Comparison of ENCODE assay signal across 8 cellular contexts in genomic region chr12:108855284-108856169, GRCh38. TPM values are rescaled to one million over a fixed set of nuclear protein-coding genes. Genes with fewer than 3 reads are reported as not detected.
DNase-seq lines count a peak whose midpoint lies in the region; TF ChIP-seq lines count a peak whose summit lies in the region.

No MANE protein-coding gene starts in this region.

- peaks cover 0 to 5% of the 10 kb centered on the region in 2 donors for H3K27me3 Mint-ChIP-seq in CD8-positive, alpha-beta memory T cell

- H2AFZ ChIP-seq in OCI-LY7 (ENCODE audit: low read length) (no peak overlapping the region), neuronal stem cell (ENCODE audit: low read length) (no peak overlapping the region)

- H3K9me3 Mint-ChIP-seq in CD8-positive, alpha-beta memory T cell, result no peaks in the 10 kb centered on the region

- H3K79me1 ChIP-seq in neuronal stem cell (ENCODE audit: low read depth, low read length), result peaks cover 7% of the 10 kb centered on the region

- no CpG with 5 or more reads among the region's 12 CpGs for WGBS in neuronal stem cell (ENCODE audit: extremely low coverage in 2 of 2, insufficient read length in 2 of 2, insufficient replicate concordance in 1 of 2), 2 donors

- H3K27ac Mint-ChIP-seq in CD8-positive, alpha-beta memory T cell, result peak overlapping the region; percentile 49 to 99 (median 98)

- no peak for DNase-seq in CD8-positive, alpha-beta memory T cell
- DNase-seq in OCI-LY7 (ENCODE audit: low spot score) (no peak), dermis blood vessel endothelial cell (peak; percentile 19), neuronal stem cell (ENCODE audit: low spot score) (no peak), NCI-H748 treated with DMSO at 0.1 percent for 48 hours (lab: John Stamatoyannopoulos, UW) (no peak), posterior vena cava (ENCODE audit: low spot score) (no peak), NCI-H1694 (lab: John Stamatoyannopoulos, UW) (no peak)
- no peak for DNase-seq in effector CD8-positive, alpha-beta T cell (lab: John Stamatoyannopoulos, UW)

- no peaks in the 10 kb centered on the region for H3K27me3 ChIP-seq in CD8-positive, alpha-beta memory T cell (ENCODE audit: insufficient read depth, low read length, poor library complexity, severe bottlenecking)
- no peaks in the 10 kb centered on the region for H3K27me3 ChIP-seq in neuronal stem cell (ENCODE audit: control insufficient read depth in 3 of 3, insufficient read depth in 3 of 3, low read depth in 1 of 3, low read length in 3 of 3)

- H3K4me3 ChIP-seq in CD8-positive, alpha-beta memory T cell (ENCODE audit: low read length), result peak overlapping the region; percentile 95
- H3K4me3 ChIP-seq in OCI-LY7 (ENCODE audit: low read depth, low read length, poor library complexity, severe bottlenecking), result no peak overlapping the region
- peak overlapping the region in 1 of 2 donors; percentile 84 for H3K4me3 ChIP-seq in neuronal stem cell (ENCODE audit: low read length in 2 of 2)

- BruUV-seq in OCI-LY7 (replicated peaks; lab: Mats Ljungman, UMichigan), result no TSS peak

- no peak overlapping the region for H2BK12ac ChIP-seq in neuronal stem cell (ENCODE audit: low read length)

- H3K4ac ChIP-seq in neuronal stem cell (ENCODE audit: low read length), result no peak overlapping the region

- H3K27ac ChIP-seq in CD8-positive, alpha-beta memory T cell (ENCODE audit: low read depth, low read length), result peak overlapping the region; percentile 69
- no peak overlapping the region for H3K27ac ChIP-seq in OCI-LY7 (ENCODE audit: low read depth, low read length, poor library complexity, severe bottlenecking)
- H3K27ac ChIP-seq in neuronal stem cell (replicated peaks; ENCODE audit: low read length), result peak overlapping the region; percentile 50

- peak overlapping the region; percentile 18 for H2BK15ac ChIP-seq in neuronal stem cell (ENCODE audit: low read length)

- H2BK5ac ChIP-seq in neuronal stem cell (ENCODE audit: low read length), result peak overlapping the region; percentile 47

- H3K9me2 ChIP-seq in OCI-LY7 (ENCODE audit: insufficient read depth, low read length), result no peaks in the 10 kb centered on the region

- H3K4me1 ChIP-seq in CD8-positive, alpha-beta memory T cell (ENCODE audit: insufficient read depth, low read length), result peaks cover 30% of the 10 kb centered on the region
- H3K4me1 ChIP-seq in OCI-LY7 (ENCODE audit: insufficient read depth, low read length, poor library complexity, severe bottlenecking) (peaks cover 40% of the 10 kb centered on the region), neuronal stem cell (ENCODE audit: control insufficient read depth in 2 of 2, insufficient read depth in 1 of 2, low read depth in 1 of 2, low read length in 2 of 2) (peaks cover 18 to 29% of the 10 kb centered on the region in 2 donors)

- H3K9me3 ChIP-seq in CD8-positive, alpha-beta memory T cell (ENCODE audit: low read length), result no peaks in the 10 kb centered on the region
- 0 out of 2 replicates have a peak, but pooled peaks cover 4% of the 10 kb centered on the region for H3K9me3 ChIP-seq in OCI-LY7 (ENCODE audit: low read length)
- H3K9me3 ChIP-seq in neuronal stem cell (replicated peaks in 1 of 2; ENCODE audit: control insufficient read depth in 2 of 2, insufficient read depth in 1 of 2, low read depth in 1 of 2, low read length in 2 of 2), result peaks cover 2 to 10% of the 10 kb centered on the region in 2 donors

- no peaks in the 10 kb centered on the region for H3K79me2 ChIP-seq in OCI-LY7 (ENCODE audit: insufficient read depth, low read depth, low read length)

- no peak overlapping the region for H4K8ac ChIP-seq in neuronal stem cell (ENCODE audit: low read depth, low read length)

- H3K36me3 Mint-ChIP-seq in CD8-positive, alpha-beta memory T cell, result peaks cover 0 to 29% (median 7%) of the 10 kb centered on the region in 3 donors

- H3K4me3 Mint-ChIP-seq in CD8-positive, alpha-beta memory T cell, result peak overlapping the region; percentile 82 to 99 (median 99)

- H2AK5ac ChIP-seq in neuronal stem cell (ENCODE audit: low read depth, low read length), result peak overlapping the region; percentile 28

- CTCF ChIA-PET in CD8-positive, alpha-beta memory T cell (lab: Charles Lee), result no interaction called here
- CTCF ChIA-PET in OCI-LY7 (lab: Charles Lee; ENCODE audit: unreplicated experiment), result no interaction called here

- no peak overlapping the region for H3K14ac ChIP-seq in neuronal stem cell (ENCODE audit: low read length)

- H4K20me1 ChIP-seq in OCI-LY7 (ENCODE audit: insufficient read depth, low read length), result no peaks in the 10 kb centered on the region

- intact Hi-C loops in OCI-LY7 (cut with micrococcal nuclease; ENCODE audit: unreplicated experiment) (loop anchor here (5.0 kb wide), 1 partner anchor 293 kb away; the partner anchor contains the start of genes ISCU and SART3), posterior vena cava (cut with DNase I) (loop anchor here in 1 of 2 donors (5.0 kb wide), 1 partner anchor 188 kb away; no protein-coding TSS in a partner anchor)

- H3K18ac ChIP-seq in neuronal stem cell (ENCODE audit: low read length), result peak overlapping the region; percentile 18

- H2BK120ac ChIP-seq in neuronal stem cell (ENCODE audit: low read depth, low read length), result no peak overlapping the region

- H3K23ac ChIP-seq in neuronal stem cell (ENCODE audit: low read depth, low read length, poor library complexity), result no peak overlapping the region

- no peak for TF ChIP-seq CTCF in OCI-LY7 (conservative IDR thresholded peaks at IDR 0.05; ENCODE audit: low read length)

- H3K36me3 ChIP-seq in CD8-positive, alpha-beta memory T cell (ENCODE audit: insufficient read depth, low read length), result peaks cover 9% of the 10 kb centered on the region
- H3K36me3 ChIP-seq in OCI-LY7 (ENCODE audit: insufficient read depth, low read length) (peaks cover 4% of the 10 kb centered on the region; the same call in 1 of the 2 replicates), neuronal stem cell (replicated peaks in 1 of 2; ENCODE audit: control insufficient read depth in 2 of 2, insufficient read depth in 2 of 2, low read length in 2 of 2) (peaks cover 2 to 43% of the 10 kb centered on the region in 2 donors)

- no peak overlapping the region for H3K9ac ChIP-seq in neuronal stem cell (ENCODE audit: low read depth, low read length, poor library complexity)

- H4K91ac ChIP-seq in neuronal stem cell (ENCODE audit: low read depth, low read length, poor library complexity), result no peak overlapping the region

- peaks cover 42 to 53% (median 49%) of the 10 kb centered on the region in 3 donors for H3K4me1 Mint-ChIP-seq in CD8-positive, alpha-beta memory T cell

- peak overlapping the region; percentile 86 for H3K4me2 ChIP-seq in OCI-LY7 (ENCODE audit: low read length)
- no peak overlapping the region for H3K4me2 ChIP-seq in neuronal stem cell (ENCODE audit: insufficient read depth, low read length, poor library complexity, severe bottlenecking)

- POLR2A ChIA-PET in CD8-positive, alpha-beta memory T cell (lab: Charles Lee), result no interaction called here
- POLR2A ChIA-PET in OCI-LY7 (lab: Charles Lee), result no interaction called here

RNA-seq across cellular contexts. Expression of gene SSH1, which starts 1.9 kb away (rescaled TPM):
- total RNA-seq in CD8-positive, alpha-beta memory T cell, result 10 to 100 TPM; 38.4 to 42.4 TPM
- 12.0 TPM for polyA plus RNA-seq in CD8-positive, alpha-beta memory T cell
- total RNA-seq in OCI-LY7 (2014; rRNA removed; shearing (Covaris generic)), result 5.3 and 8.0 TPM in 2 replicates
- total RNA-seq in OCI-LY7 (2022) (16.6 and 17.2 TPM in 2 replicates), dermis blood vessel endothelial cell (19.7 and 37.7 TPM in 2 replicates), posterior vena cava (10 to 100 TPM; 34.7 to 43.9 TPM)
- polyA plus RNA-seq in neuronal stem cell (2013, experiment 1 of 2), result 9.8 TPM
- 9.7 TPM for polyA plus RNA-seq in neuronal stem cell (2013, experiment 2 of 2)

RNA-seq across cellular contexts. Expression of gene DAO, which starts 24.4 kb away (rescaled TPM):
- not detected for total RNA-seq in CD8-positive, alpha-beta memory T cell
- not detected for polyA plus RNA-seq in CD8-positive, alpha-beta memory T cell
- not detected in 2 replicates for total RNA-seq in OCI-LY7 (2014; rRNA removed; shearing (Covaris generic))
- total RNA-seq in OCI-LY7 (2022) (not detected in 2 replicates), dermis blood vessel endothelial cell (under 0.01 TPM in 1 of 2 replicates, not detected in the other), posterior vena cava (under 1 TPM in 1 of 2 donors, not detected in 1; 0.28 TPM)
- polyA plus RNA-seq in neuronal stem cell (2013, experiment 1 of 2), result not detected
- not detected for polyA plus RNA-seq in neuronal stem cell (2013, experiment 2 of 2)
